Comparison of ENCODE assay signal across 13 cellular contexts in genomic region chr22:42610211-42610610, GRCh38. TPM values are rescaled to one million over a fixed set of nuclear protein-coding genes. Genes with fewer than 3 reads are reported as not detected.
DNase-seq lines count a peak whose midpoint lies in the region; FAIRE-seq and TF ChIP-seq lines count a peak whose summit lies in the region.
"Had no signal": no experiment of that assay in that cellular context is flagged by ENCODE, and none has a peak within 500 bp of the region (broad histone marks: within the 10 kb centered on the region; RNA-seq: fewer than 3 reads in every experiment).

No MANE protein-coding gene starts in this region.

- H3K9me3 Mint-ChIP-seq in activated T-cell treated with anti-CD3 and anti-CD28 coated beads, Interleukin-2, amount 50 U/mL, for 24 hours, result no peaks in the 10 kb centered on the region
- H3K9me3 Mint-ChIP-seq in astrocyte (ENCODE audit: unreplicated experiment), result no peaks in the 10 kb centered on the region
- H3K9me3 Mint-ChIP-seq: natural killer cell had no signal

- H3K79me2 ChIP-seq in astrocyte (ENCODE audit: insufficient read depth, low read length), result peaks cover 83% of the 10 kb centered on the region

- peak overlapping the region; percentile 71 for H3K27ac Mint-ChIP-seq in activated T-cell treated with anti-CD3 and anti-CD28 coated beads, Interleukin-2, amount 50 U/mL, for 24 hours
- H3K27ac Mint-ChIP-seq in astrocyte (ENCODE audit: unreplicated experiment), result peak overlapping the region; percentile 93

- no peak for DNase-seq in activated T-cell treated with anti-CD3 and anti-CD28 coated beads, Interleukin-2, amount 50 U/mL, for 24 hours
- DNase-seq in activated T-cell treated with anti-CD3 and anti-CD28 coated beads for 4 hours (no peak), astrocyte (ENCODE audit: low read depth) (no peak), suprapubic skin (ENCODE audit: low spot score in 2 of 2) (no peak), T1000 (lab: John Stamatoyannopoulos, UW) (no peak), NCI-H1048 (lab: John Stamatoyannopoulos, UW) (no peak)
- no peak for DNase-seq in stimulated activated naive CD4-positive, alpha-beta T cell (lab: John Stamatoyannopoulos, UW)
- DNase-seq: ACHN, EL, natural killer cell, NCI-H1436 treated with DMSO at 0.1 percent for 48 hours, uterus had no signal

- no peak for FAIRE-seq in astrocyte (lab: Jason Lieb, UNC)

- H3K9ac ChIP-seq in astrocyte (ENCODE audit: low read length), result no peak overlapping the region

- H3K27me3 ChIP-seq in astrocyte (ENCODE audit: insufficient read depth, low read length), result no peaks in the 10 kb centered on the region
- H3K27me3 ChIP-seq in layer of hippocampus (ENCODE audit: control insufficient read depth, insufficient read depth, low read length), result no peaks in the 10 kb centered on the region
- H3K27me3 ChIP-seq in suprapubic skin, result no peaks in the 10 kb centered on the region
- H3K27me3 ChIP-seq: uterus had no signal

- peaks cover 70% of the 10 kb centered on the region for H3K4me1 Mint-ChIP-seq in activated T-cell treated with anti-CD3 and anti-CD28 coated beads, Interleukin-2, amount 50 U/mL, for 24 hours (ENCODE audit: low read depth)
- H3K4me1 Mint-ChIP-seq in astrocyte (ENCODE audit: low read depth, unreplicated experiment), result peaks cover 42% of the 10 kb centered on the region

- 73% methylated on average over 5 of the region's 5 CpGs for WGBS in suprapubic skin

- H3K27ac ChIP-seq in astrocyte (ENCODE audit: low read depth, low read length) (no peak overlapping the region), layer of hippocampus (ENCODE audit: low read depth, low read length) (peak overlapping the region; percentile 52), suprapubic skin (peak overlapping the region; percentile 50)

- H3K4me2 ChIP-seq in astrocyte (ENCODE audit: low read length), result no peak overlapping the region

- H3K36me3 ChIP-seq in astrocyte (ENCODE audit: insufficient read depth, low read length) (peaks cover 6% of the 10 kb centered on the region), suprapubic skin (peaks cover 12% of the 10 kb centered on the region)
- H3K36me3 ChIP-seq: uterus had no signal

- H3K4me3 Mint-ChIP-seq in activated T-cell treated with anti-CD3 and anti-CD28 coated beads, Interleukin-2, amount 50 U/mL, for 24 hours, result no peak overlapping the region
- H3K4me3 Mint-ChIP-seq in astrocyte (ENCODE audit: unreplicated experiment), result no peak overlapping the region
- H3K4me3 Mint-ChIP-seq: natural killer cell had no signal

- no peak for TF ChIP-seq EP300 in suprapubic skin (IDR thresholded peaks at IDR 0.05)

- H2AFZ ChIP-seq in astrocyte (ENCODE audit: low read depth, low read length), result no peak overlapping the region

- H3K4me3 ChIP-seq in astrocyte (ENCODE audit: insufficient read depth, low read depth, low read length) (no peak overlapping the region), suprapubic skin (no peak overlapping the region)
- H3K4me3 ChIP-seq: uterus had no signal

- TF ChIP-seq CTCF in astrocyte (IDR thresholded peaks at IDR 0.05; ENCODE audit: insufficient read depth, low read depth, low read length) (no peak), suprapubic skin (IDR thresholded peaks at IDR 0.05) (no peak)

- H3K4me1 ChIP-seq in astrocyte (ENCODE audit: insufficient read depth, low read length) (peaks cover 41% of the 10 kb centered on the region), suprapubic skin (peaks cover 63% of the 10 kb centered on the region)

- no peaks in the 10 kb centered on the region for H3K27me3 Mint-ChIP-seq in activated T-cell treated with anti-CD3 and anti-CD28 coated beads, Interleukin-2, amount 50 U/mL, for 24 hours
- H3K27me3 Mint-ChIP-seq in astrocyte (ENCODE audit: low read depth, unreplicated experiment), result no peaks in the 10 kb centered on the region

- H3K36me3 Mint-ChIP-seq in activated T-cell treated with anti-CD3 and anti-CD28 coated beads, Interleukin-2, amount 50 U/mL, for 24 hours (ENCODE audit: low read depth), result peaks cover 82% of the 10 kb centered on the region
- H3K36me3 Mint-ChIP-seq in astrocyte (ENCODE audit: low read depth, unreplicated experiment), result peaks cover 12% of the 10 kb centered on the region
- H3K36me3 Mint-ChIP-seq: natural killer cell had no signal

- no peak for TF ChIP-seq POLR2A in suprapubic skin (IDR thresholded peaks at IDR 0.05)

- H3K9me3 ChIP-seq in astrocyte (ENCODE audit: insufficient read depth, low read depth, low read length) (no peaks in the 10 kb centered on the region), suprapubic skin (no peaks in the 10 kb centered on the region)
- H3K9me3 ChIP-seq: uterus had no signal

- peaks cover 76% of the 10 kb centered on the region for H4K20me1 ChIP-seq in astrocyte (ENCODE audit: insufficient read depth, low read length)

RNA-seq across cellular contexts. Expression of gene POLDIP3, which starts 4.5 kb away (rescaled TPM):
- total RNA-seq in astrocyte, result 57.1 and 60.3 TPM in 2 replicates
- 10 to 100 TPM; 32.4 to 61.1 (median 45.7) TPM for total RNA-seq in suprapubic skin

RNA-seq across cellular contexts. Expression of gene ATP5MGL, which starts 30.2 kb away (rescaled TPM):
- total RNA-seq in astrocyte, result 0.48 and 0.50 TPM in 2 replicates
- 1 to 10 TPM in 3 of 4 donors, not detected in 1; 1.3 to 3.9 (median 1.5) TPM for total RNA-seq in suprapubic skin

RNA-seq across cellular contexts. Expression of gene CYB5R3, which starts 39.0 kb away (rescaled TPM):
- total RNA-seq in astrocyte (181 and 198 TPM in 2 replicates), suprapubic skin (100 to 1,000 TPM; 107 to 159 (median 138) TPM)

RNA-seq across cellular contexts. Expression of gene SERHL2, which starts 56.5 kb away (rescaled TPM):
- 1.2 and 2.2 TPM in 2 replicates for total RNA-seq in astrocyte
- total RNA-seq in suprapubic skin, result 10 to 100 TPM; 13.0 to 96.1 (median 52.1) TPM
